In genomic region chr6:73538116-73538779, GRCh38 we compare ENCODE assay signal across 16 cellular contexts.
"Had no signal": no experiment of that assay in that cellular context is flagged by ENCODE, and none has a peak within 500 bp of the region (broad histone marks: within the 10 kb centered on the region; RNA-seq: fewer than 3 reads in every experiment).

No MANE protein-coding gene starts in this region.

- H3K4me3 Mint-ChIP-seq: activated naive CD4-positive, alpha-beta T cell treated with anti-CD3 and anti-CD28 coated beads, Interleukin-2, amount 10 ng/mL, durations not matched to agents 7 days and 5 days; activated T-helper 17 cell treated with anti-CD3 and anti-CD28 coated beads, Interleukin-2, amount 50 U/mL, for 72 hours; dendritic cell treated with granulocyte-macrophage colony-stimulating factor and Interleukin-4, amounts not matched to agents 40 ng/mL and 50 ng/mL, for 4 days; mesothelial cell of epicardium; neural crest cell; T-helper 2 cell treated with Interferon-gamma antibody and Interleukin-4, amounts not matched to agents 5 μg/mL and 100 μg/mL, for 36 hours had no signal

- DNase-seq: activated CD4-positive, CD25-positive, alpha-beta regulatory T cell treated with anti-CD3 and anti-CD28 coated beads, Interleukin-2, amount 50 U/mL, for 72 hours; activated naive CD4-positive, alpha-beta T cell treated with anti-CD3 and anti-CD28 coated beads, Interleukin-2, amount 10 ng/mL, durations not matched to agents 7 days and 5 days; activated T-cell treated with anti-CD3 and anti-CD28 coated beads for 4 hours; effector memory CD4-positive, alpha-beta T cell; gastrocnemius medialis; heart right ventricle; pancreas; stimulated activated CD4-positive, alpha-beta T cell treated with anti-CD3 and anti-CD28 coated beads, Interleukin-12 subunit alpha, Interleukin-12 subunit beta, amount 100 ng/mL, for 4 hours; stimulated activated CD4-positive, alpha-beta T cell treated with anti-CD3 and anti-CD28 coated beads, Interleukin-2, amount 100 ng/mL, for 24 hours; stimulated activated naive CD4-positive, alpha-beta T cell treated with Interleukin-2 at 50 U/mL for 16 hours; trophoblast cell had no signal

- H3K9me3 Mint-ChIP-seq: activated naive CD4-positive, alpha-beta T cell treated with anti-CD3 and anti-CD28 coated beads, Interleukin-2, amount 10 ng/mL, durations not matched to agents 7 days and 5 days; activated T-helper 17 cell treated with anti-CD3 and anti-CD28 coated beads, Interleukin-2, amount 50 U/mL, for 72 hours; dendritic cell treated with granulocyte-macrophage colony-stimulating factor and Interleukin-4, amounts not matched to agents 40 ng/mL and 50 ng/mL, for 4 days; neural crest cell; T-helper 2 cell treated with Interferon-gamma antibody and Interleukin-4, amounts not matched to agents 5 μg/mL and 100 μg/mL, for 36 hours had no signal

- H3K27ac Mint-ChIP-seq: activated naive CD4-positive, alpha-beta T cell treated with anti-CD3 and anti-CD28 coated beads, Interleukin-2, amount 10 ng/mL, durations not matched to agents 7 days and 5 days; activated T-helper 17 cell treated with anti-CD3 and anti-CD28 coated beads, Interleukin-2, amount 50 U/mL, for 72 hours; dendritic cell treated with granulocyte-macrophage colony-stimulating factor and Interleukin-4, amounts not matched to agents 40 ng/mL and 50 ng/mL, for 4 days; mesothelial cell of epicardium; T-helper 2 cell treated with Interferon-gamma antibody and Interleukin-4, amounts not matched to agents 5 μg/mL and 100 μg/mL, for 36 hours had no signal

- ATAC-seq: gastrocnemius medialis, heart right ventricle, pancreas had no signal

- H3K4me1 Mint-ChIP-seq: activated naive CD4-positive, alpha-beta T cell treated with anti-CD3 and anti-CD28 coated beads, Interleukin-2, amount 10 ng/mL, durations not matched to agents 7 days and 5 days; activated T-helper 17 cell treated with anti-CD3 and anti-CD28 coated beads, Interleukin-2, amount 50 U/mL, for 72 hours; mesothelial cell of epicardium; neural crest cell had no signal

- H3K36me3 Mint-ChIP-seq: activated naive CD4-positive, alpha-beta T cell treated with anti-CD3 and anti-CD28 coated beads, Interleukin-2, amount 10 ng/mL, durations not matched to agents 7 days and 5 days; mesothelial cell of epicardium had no signal

- H3K27me3 Mint-ChIP-seq: activated naive CD4-positive, alpha-beta T cell treated with anti-CD3 and anti-CD28 coated beads, Interleukin-2, amount 10 ng/mL, durations not matched to agents 7 days and 5 days; activated T-helper 17 cell treated with anti-CD3 and anti-CD28 coated beads, Interleukin-2, amount 50 U/mL, for 72 hours; dendritic cell treated with granulocyte-macrophage colony-stimulating factor and Interleukin-4, amounts not matched to agents 40 ng/mL and 50 ng/mL, for 4 days had no signal
